25 cellular contexts compared by ENCODE assay signal in genomic region chr2:217866457-217866856, GRCh38.
DNase-seq lines count a peak whose midpoint lies in the region; ATAC-seq and TF ChIP-seq lines count a peak whose summit lies in the region.
"Had no signal": no experiment of that assay in that cellular context is flagged by ENCODE, and none has a peak within 500 bp of the region (broad histone marks: within the 10 kb centered on the region; RNA-seq: fewer than 3 reads in every experiment).

No MANE protein-coding gene starts in this region.

- no peak overlapping the region for H3K9ac ChIP-seq in neuronal stem cell (ENCODE audit: low read depth, low read length, poor library complexity)

- ATAC-seq in left cardiac atrium (no peak), GM21381 (IDR thresholded peaks at IDR 0.05; ENCODE audit: unreplicated experiment) (no peak), HG03378 (IDR thresholded peaks at IDR 0.05; ENCODE audit: unreplicated experiment) (no peak)
- ATAC-seq: activated CD8-positive, alpha-beta T cell treated with anti-CD3 and anti-CD28 coated beads for 36 hours; foreskin keratinocyte; Panc1 had no signal

- no peak overlapping the region for H3K18ac ChIP-seq in neuronal stem cell (ENCODE audit: low read length)

- no peaks in the 10 kb centered on the region for H3K79me1 ChIP-seq in neuronal stem cell (ENCODE audit: low read depth, low read length)

- H4K8ac ChIP-seq in neuronal stem cell (ENCODE audit: low read depth, low read length) = no peak overlapping the region

- no peak overlapping the region for H3K14ac ChIP-seq in neuronal stem cell (ENCODE audit: low read length)

- peak overlapping the region; percentile 81 for H2AFZ ChIP-seq in neuronal stem cell (ENCODE audit: low read length)

- H2BK12ac ChIP-seq in neuronal stem cell (ENCODE audit: low read length) = no peak overlapping the region

- peak overlapping the region; percentile 50 for H3K27ac ChIP-seq in left ventricle myocardium inferior (replicated peaks)
- no peak overlapping the region for H3K27ac ChIP-seq in neuronal stem cell (replicated peaks; ENCODE audit: low read length)
- H3K27ac ChIP-seq: foreskin keratinocyte, prostate gland, SK-N-MC had no signal

- intact Hi-C loops in left ventricle myocardium inferior (cut with micrococcal nuclease) = no loop called here
- intact Hi-C loops in left cardiac atrium (cut with DNase I) = no loop called here

- H2AK5ac ChIP-seq in neuronal stem cell (ENCODE audit: low read depth, low read length) = no peak overlapping the region

- peaks cover 93% of the 10 kb centered on the region for H3K4me1 ChIP-seq in left ventricle myocardium inferior
- H3K4me1 ChIP-seq in neuronal stem cell (ENCODE audit: control insufficient read depth in 2 of 2, insufficient read depth in 1 of 2, low read depth in 1 of 2, low read length in 2 of 2) = peaks cover 0 to 23% of the 10 kb centered on the region in 2 donors
- H3K4me1 ChIP-seq: foreskin keratinocyte had no signal

- H3K27me3 ChIP-seq in left ventricle myocardium inferior (ENCODE audit: low read depth) (no peaks in the 10 kb centered on the region), neuronal stem cell (ENCODE audit: control insufficient read depth in 3 of 3, insufficient read depth in 3 of 3, low read depth in 1 of 3, low read length in 3 of 3) (no peaks in the 10 kb centered on the region)
- H3K27me3 ChIP-seq: foreskin keratinocyte had no signal

- no peak overlapping the region for H3K23ac ChIP-seq in neuronal stem cell (ENCODE audit: low read depth, low read length, poor library complexity)

- no peak overlapping the region for H2BK15ac ChIP-seq in neuronal stem cell (ENCODE audit: low read length)

- H2BK5ac ChIP-seq in neuronal stem cell (ENCODE audit: low read length) = no peak overlapping the region

- H3K9me3 ChIP-seq in left ventricle myocardium inferior (replicated peaks) (no peaks in the 10 kb centered on the region), neuronal stem cell (replicated peaks in 1 of 2; ENCODE audit: control insufficient read depth in 2 of 2, insufficient read depth in 1 of 2, low read depth in 1 of 2, low read length in 2 of 2) (no peaks in the 10 kb centered on the region)
- H3K9me3 ChIP-seq: prostate gland had no signal

- H3K36me3 ChIP-seq in left ventricle myocardium inferior = peaks cover 97% of the 10 kb centered on the region
- no peaks in the 10 kb centered on the region for H3K36me3 ChIP-seq in neuronal stem cell (replicated peaks in 1 of 2; ENCODE audit: control insufficient read depth in 2 of 2, insufficient read depth in 2 of 2, low read length in 2 of 2)
- H3K36me3 ChIP-seq: prostate gland had no signal

- no peak overlapping the region for H3K4ac ChIP-seq in neuronal stem cell (ENCODE audit: low read length)

- TF ChIP-seq CTCF in left ventricle myocardium inferior (IDR thresholded peaks at IDR 0.05; ENCODE audit: borderline replicate concordance) = no peak

- H3K4me3 ChIP-seq in left ventricle myocardium inferior (no peak overlapping the region), neuronal stem cell (ENCODE audit: low read length in 2 of 2) (no peak overlapping the region)
- H3K4me3 ChIP-seq: prostate gland, SK-N-MC had no signal

- DNase-seq in left ventricle myocardium inferior (no peak), left cardiac atrium (no peak), ecto neural progenitor cell (ENCODE audit: low spot score) (peak; percentile 77), neuronal stem cell (ENCODE audit: low spot score) (no peak), NCI-H1048 (lab: John Stamatoyannopoulos, UW) (no peak)
- DNase-seq in activated CD4-positive, alpha-beta T cell treated with anti-CD3 and anti-CD28 coated beads for 48 hours = no peak
- DNase-seq: activated CD4-positive, CD25-positive, alpha-beta regulatory T cell; activated CD8-positive, alpha-beta T cell treated with anti-CD3 and anti-CD28 coated beads for 36 hours; activated naive CD4-positive, alpha-beta T cell treated with anti-CD3 and anti-CD28 coated beads for 36 hours; activated T-cell treated with anti-CD3 and anti-CD28 coated beads, Interleukin-2, amount 50 U/mL, for 24 hours; anterior cingulate cortex; CD4-positive, CD25-positive, alpha-beta regulatory T cell; DMS 273 treated with DMSO at 0.1 percent for 48 hours; foreskin keratinocyte; GDM1; GOT3; kidney; midbrain; NCI-H187; NK-92 treated with Interleukin-12 subunit alpha and Interleukin-12 subunit beta, amount 100 ng/mL, for 24 hours had no signal

- H3K4me2 ChIP-seq in neuronal stem cell (ENCODE audit: insufficient read depth, low read length, poor library complexity, severe bottlenecking) = no peak overlapping the region

- WGBS in neuronal stem cell (ENCODE audit: extremely low coverage in 2 of 2, insufficient read length in 2 of 2, insufficient replicate concordance in 1 of 2), 2 donors = no CpG with 5 or more reads among the region's 3 CpGs

- no peak overlapping the region for H4K91ac ChIP-seq in neuronal stem cell (ENCODE audit: low read depth, low read length, poor library complexity)

- no peak overlapping the region for H2BK120ac ChIP-seq in neuronal stem cell (ENCODE audit: low read depth, low read length)
